Comparison of ENCODE assay signal across 20 cellular contexts in genomic region chr12:58925733-58926113, GRCh38. TPM values are rescaled to one million over a fixed set of nuclear protein-coding genes. Genes with fewer than 3 reads are reported as not detected.
"Had no signal": no experiment of that assay in that cellular context is flagged by ENCODE, and none has a peak within 500 bp of the region (broad histone marks: within the 10 kb centered on the region; RNA-seq: fewer than 3 reads in every experiment).

No MANE protein-coding gene starts in this region.

- H3K4me3 ChIP-seq: dorsolateral prefrontal cortex, left lung, tibial artery had no signal

- H3K36me3 Mint-ChIP-seq: activated naive CD8-positive, alpha-beta T cell; brain; naive thymus-derived CD4-positive, alpha-beta T cell had no signal

- H3K27ac Mint-ChIP-seq: activated naive CD8-positive, alpha-beta T cell; naive thymus-derived CD4-positive, alpha-beta T cell had no signal

- H3K27ac ChIP-seq: dorsolateral prefrontal cortex, left lung, tibial artery had no signal

- H3K4me1 ChIP-seq: left lung had no signal

- H3K9me3 Mint-ChIP-seq: brain had no signal

- ATAC-seq: activated CD4-positive, CD25-positive, alpha-beta regulatory T cell treated with anti-CD3 and anti-CD28 coated beads, Interleukin-2, amount 50 U/mL, for 24 hours; naive thymus-derived CD4-positive, alpha-beta T cell had no signal

- H3K27me3 ChIP-seq: dorsolateral prefrontal cortex, tibial artery had no signal

- H3K9me3 ChIP-seq: left lung, tibial artery had no signal

- H3K36me3 ChIP-seq: left lung, tibial artery had no signal

- FAIRE-seq: frontal cortex, urothelium cell line had no signal

- H3K4me3 Mint-ChIP-seq: activated naive CD8-positive, alpha-beta T cell; naive thymus-derived CD4-positive, alpha-beta T cell had no signal

- H3K4me1 Mint-ChIP-seq: naive thymus-derived CD4-positive, alpha-beta T cell had no signal

- DNase-seq: activated CD4-positive, alpha-beta T cell treated with anti-CD3 and anti-CD28 coated beads, Interleukin-2, amount 50 U/mL, for 1 hour; activated gamma-delta T cell; amniotic stem cell; caudate nucleus; dorsolateral prefrontal cortex; left lung; naive thymus-derived CD4-positive, alpha-beta T cell; posterior cingulate gyrus; retina; stimulated activated CD4-positive, alpha-beta T cell treated with anti-CD3 and anti-CD28 coated beads, Interleukin-12 subunit alpha, Interleukin-12 subunit beta, amount 100 ng/mL, for 4 hours; stimulated activated CD4-positive, alpha-beta T cell treated with anti-CD3 and anti-CD28 coated beads, Interleukin-1b, Interleukin-23, amount 100 ng/mL, for 48 hours; stimulated activated naive CD4-positive, alpha-beta T cell treated with Interleukin-2 at 50 U/mL for 16 hours; substantia nigra; tibial artery had no signal

RNA-seq across cellular contexts. Expression of gene LRIG3, which starts 5.4 kb away (rescaled TPM):
- total RNA-seq: activated CD8-positive, alpha-beta memory T cell treated with anti-CD3 and anti-CD28 coated beads for 36 hours had no signal
- polyA plus RNA-seq: naive thymus-derived CD4-positive, alpha-beta T cell had no signal
